9 cellular contexts compared by ENCODE assay signal in the genomic region with DNA sequence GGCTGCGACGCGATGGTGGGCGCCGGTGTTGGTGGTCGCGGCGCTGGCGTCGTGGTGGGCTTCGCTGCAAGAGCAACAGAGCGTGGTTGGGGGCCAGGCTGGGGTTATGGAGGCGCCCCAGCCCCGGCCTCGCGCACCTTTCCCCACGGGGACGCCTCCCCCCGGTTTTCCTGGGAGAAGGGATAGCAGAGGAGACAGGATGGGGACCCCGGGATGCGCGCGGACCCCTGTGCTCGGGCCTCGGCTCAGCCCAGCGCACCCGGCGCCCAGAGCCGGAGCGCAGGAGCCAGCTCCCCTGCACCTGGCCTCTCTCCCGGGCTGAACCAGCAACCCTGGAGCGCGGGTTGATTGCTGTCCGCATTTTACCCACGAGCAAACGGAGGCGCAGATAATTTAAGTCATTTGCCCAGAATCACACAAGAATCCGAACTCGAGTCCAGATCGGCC. TPM values are rescaled to one million over a fixed set of nuclear protein-coding genes. Genes with fewer than 3 reads are reported as not detected.
DNase-seq lines count a peak whose midpoint lies in the region; ATAC-seq and TF ChIP-seq lines count a peak whose summit lies in the region.
"Had no signal": no experiment of that assay in that cellular context is flagged by ENCODE, and none has a peak within 500 bp of the region (broad histone marks: within the 10 kb centered on the region; RNA-seq: fewer than 3 reads in every experiment).

No MANE protein-coding gene starts in this region.

- H3K27me3 Mint-ChIP-seq in activated T-cell treated with anti-CD3 and anti-CD28 coated beads, Interleukin-2, amount 50 U/mL, for 4 hours (ENCODE audit: low read depth), result peaks cover 58% of the 10 kb centered on the region

- DNase-seq in activated T-cell treated with anti-CD3 and anti-CD28 coated beads, Interleukin-2, amount 50 U/mL, for 4 hours, result no peak
- no peak for DNase-seq in activated T-cell treated with anti-CD3 and anti-CD28 coated beads, Interleukin-2, amount 50 U/mL, for 48 hours
- DNase-seq in activated CD8-positive, alpha-beta memory T cell treated with anti-CD3 and anti-CD28 coated beads, Interleukin-2, amount 50 U/mL, for 4 hours, result peak; percentile 31
- DNase-seq in left kidney (ENCODE audit: low read depth, low spot score) (peak; percentile 40), stomach (no peak), KG1 (lab: John Stamatoyannopoulos, UW) (no peak), kidney glomerular epithelial cell (lab: John Stamatoyannopoulos, UW) (no peak)
- DNase-seq: MM.1S had no signal

- no peaks in the 10 kb centered on the region for H3K36me3 Mint-ChIP-seq in activated T-cell treated with anti-CD3 and anti-CD28 coated beads, Interleukin-2, amount 50 U/mL, for 4 hours (ENCODE audit: insufficient read depth)

- H3K36me3 ChIP-seq in stomach, result no peaks in the 10 kb centered on the region

- no peak for ATAC-seq in activated T-cell treated with anti-CD3 and anti-CD28 coated beads, Interleukin-2, amount 50 U/mL, for 4 hours
- ATAC-seq in HG02678 (IDR thresholded peaks at IDR 0.05; ENCODE audit: unreplicated experiment), result no peak

- peak overlapping the region; percentile 27 to 42 (median 36) for H3K4me3 ChIP-seq in stomach

- H3K4me3 Mint-ChIP-seq in activated T-cell treated with anti-CD3 and anti-CD28 coated beads, Interleukin-2, amount 50 U/mL, for 4 hours, result peak overlapping the region; percentile 80

- peaks cover 22 to 42% (median 35%) of the 10 kb centered on the region in 4 donors for H3K4me1 ChIP-seq in stomach

- TF ChIP-seq CTCF in stomach (IDR thresholded peaks at IDR 0.05), result no peak

- intact Hi-C loops in stomach (cut with DNase I; ENCODE audit: low total_unique reads), result no loop called here

- no peaks in the 10 kb centered on the region for H3K9me3 Mint-ChIP-seq in activated T-cell treated with anti-CD3 and anti-CD28 coated beads, Interleukin-2, amount 50 U/mL, for 4 hours

- H3K4me1 Mint-ChIP-seq in activated T-cell treated with anti-CD3 and anti-CD28 coated beads, Interleukin-2, amount 50 U/mL, for 4 hours (ENCODE audit: low read depth), result peaks cover 44% of the 10 kb centered on the region

- no peak for TF ChIP-seq POLR2A in stomach (IDR thresholded peaks at IDR 0.05)

- no peak for TF ChIP-seq EP300 in stomach (IDR thresholded peaks at IDR 0.05)

- peak overlapping the region in 4 of 5 donors; percentile 7 to 74 (median 66) for H3K27ac ChIP-seq in stomach

- 8 to 19% (median 11%) methylated on average over 12 to 40 of the region's 40 CpGs for WGBS in stomach, 5 donors

- H3K9me3 ChIP-seq in stomach, result no peaks in the 10 kb centered on the region

- peaks cover 35 to 82% (median 57%) of the 10 kb centered on the region in 3 donors for H3K27me3 ChIP-seq in stomach

RNA-seq across cellular contexts. Expression of a gene that starts 1.0 kb away (rescaled TPM):
- total RNA-seq in activated T-cell treated with anti-CD3 and anti-CD28 coated beads, Interleukin-2, amount 50 U/mL, for 4 hours, result 100 to 1,000 TPM in 1 of 3 donors, 10 to 100 TPM in 2; 36.9 to 101 (median 78.6) TPM
- 10 to 100 TPM in 1 of 5 donors, 1 to 10 TPM in 2, not detected in 2; 1.3 to 24.9 (median 6.2) TPM for total RNA-seq in stomach
- polyA plus RNA-seq in stomach, result 10 to 100 TPM in 1 of 3 donors, 1 to 10 TPM in 2; 1.2 to 13.1 (median 1.3) TPM

Comparison
In these comparisons a context has a peak if more than half of its experiments do, and no peak if none do; other contexts are left out.
1. DNase-seq: peak in activated CD8-positive, alpha-beta memory T cell treated with anti-CD3 and anti-CD28 coated beads, Interleukin-2, amount 50 U/mL, for 4 hours (single experiment) and left kidney (single experiment); none in activated T-cell treated with anti-CD3 and anti-CD28 coated beads, Interleukin-2, amount 50 U/mL, for 4 hours (single experiment), activated T-cell treated with anti-CD3 and anti-CD28 coated beads, Interleukin-2, amount 50 U/mL, for 48 hours (0 of 2), stomach (single experiment), KG1 (single experiment) and kidney glomerular epithelial cell (single experiment).